Comparison of ENCODE assay signal across 15 cellular contexts in the genomic region with DNA sequence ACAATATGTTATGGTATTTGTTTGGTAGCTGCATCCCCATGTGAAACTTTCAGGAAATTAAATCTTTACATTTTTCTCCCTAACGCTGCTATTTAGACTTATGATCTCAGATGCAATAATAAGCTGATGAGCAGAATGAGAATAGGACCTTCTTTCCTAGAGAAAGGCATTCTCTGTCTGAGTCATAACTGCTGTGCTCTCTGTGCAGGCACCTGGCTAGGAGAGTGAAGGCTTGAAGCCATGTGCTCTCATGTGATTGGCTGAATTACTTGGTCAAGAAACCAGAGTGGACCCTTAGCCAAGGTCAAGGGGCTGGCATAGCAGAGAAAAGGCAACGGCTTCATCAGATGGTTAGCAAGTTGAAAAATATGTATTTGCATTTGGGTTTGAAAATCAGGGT.
A peak's percentile ranks its signal among the peaks of the same experiment; 100 is the strongest.
DNase-seq lines count a peak whose midpoint lies in the region; ATAC-seq and TF ChIP-seq lines count a peak whose summit lies in the region.
"Had no signal": no experiment of that assay in that cellular context is flagged by ENCODE, and none has a peak within 500 bp of the region (broad histone marks: within the 10 kb centered on the region; RNA-seq: fewer than 3 reads in every experiment).

No MANE protein-coding gene starts in this region.

- TF ChIP-seq CTCF in GM12865 (IDR thresholded peaks at IDR 0.05; ENCODE audit: insufficient read depth, low read depth, low read length, missing control alignments): no peak
- no peak for TF ChIP-seq CTCF in astrocyte of the spinal cord (IDR thresholded peaks at IDR 0.05; ENCODE audit: low read depth, low read length)

- H3K56ac ChIP-seq in mesendoderm (ENCODE audit: low read length): no peak overlapping the region

- no peak overlapping the region for H3K9ac ChIP-seq in mesendoderm (ENCODE audit: low read length)

- H3K4ac ChIP-seq in mesendoderm (ENCODE audit: low read depth, low read length): no peak overlapping the region

- H3K79me1 ChIP-seq in mesendoderm (ENCODE audit: low read length): no peaks in the 10 kb centered on the region

- H3K36me3 ChIP-seq in mesendoderm (ENCODE audit: control insufficient read depth, insufficient read depth, low read length): no peaks in the 10 kb centered on the region

- no peak overlapping the region for H4K8ac ChIP-seq in mesendoderm (ENCODE audit: low read depth, low read length)

- no peak overlapping the region for H2BK15ac ChIP-seq in mesendoderm (replicated peaks; ENCODE audit: low read depth)

- peak; percentile 63 for DNase-seq in GM12865 (ENCODE audit: low read depth)
- peak; percentile 53 for DNase-seq in astrocyte of the spinal cord (ENCODE audit: low read depth, low spot score)
- peak; percentile 41 for DNase-seq in kidney tubule cell (ENCODE audit: low spot score)
- DNase-seq in mesendoderm: no peak
- DNase-seq in effector CD4-positive, alpha-beta T cell: no peak
- DNase-seq: central memory CD4-positive, alpha-beta T cell; COR-L47; endodermal cell; hippocampal formation; NCI-H187 treated with DMSO at 0.1 percent for 48 hours; NCI-H446 treated with DMSO at 0.1 percent for 48 hours; SIG-M5 had no signal

- in situ Hi-C loops in astrocyte of the spinal cord (cut with HindIII; ENCODE audit: low sequenced_read_pairs): no loop called here

- WGBS in mesendoderm (ENCODE audit: extremely low coverage, insufficient coverage, low lambda C conversion rate): no CpG with 5 or more reads among the region's 2 CpGs

- no peaks in the 10 kb centered on the region for H3K27me3 ChIP-seq in mesendoderm (ENCODE audit: insufficient read depth, low read length, poor library complexity)

- no peak overlapping the region for H4K5ac ChIP-seq in mesendoderm (ENCODE audit: low read length)

- H3K4me3 ChIP-seq in GM12865 (ENCODE audit: low read depth, low read length) (no peak overlapping the region), astrocyte of the spinal cord (ENCODE audit: low read depth, low read length) (no peak overlapping the region), mesendoderm (ENCODE audit: low read length) (no peak overlapping the region)

- H3K27ac ChIP-seq in mesendoderm (ENCODE audit: low read depth, low read length): no peak overlapping the region

- H3K79me2 ChIP-seq in mesendoderm (ENCODE audit: control insufficient read depth, insufficient read depth, low read length): no peaks in the 10 kb centered on the region

- H3K18ac ChIP-seq in mesendoderm (ENCODE audit: low read length): no peak overlapping the region

- H2BK5ac ChIP-seq in mesendoderm (ENCODE audit: low read length): no peak overlapping the region

- peaks cover 5% of the 10 kb centered on the region for H3K4me1 ChIP-seq in mesendoderm (ENCODE audit: control insufficient read depth, low read depth, low read length)

- H3K23ac ChIP-seq in mesendoderm (ENCODE audit: low read length): no peak overlapping the region

- no peak overlapping the region for H2AK5ac ChIP-seq in mesendoderm (ENCODE audit: low read length)

- H3K4me2 ChIP-seq in mesendoderm (ENCODE audit: low read length): no peak overlapping the region

- ATAC-seq in HG03280 (IDR thresholded peaks at IDR 0.05; ENCODE audit: unreplicated experiment) (peak; percentile 34), GM19452 (IDR thresholded peaks at IDR 0.05; ENCODE audit: unreplicated experiment) (no peak), HG03039 (IDR thresholded peaks at IDR 0.05; ENCODE audit: unreplicated experiment) (no peak)

- H2BK120ac ChIP-seq in mesendoderm (ENCODE audit: low read depth, low read length): no peak overlapping the region

Comparison
In these comparisons a context has a peak if more than half of its experiments do, and no peak if none do; other contexts are left out.
1. DNase-seq: peak in GM12865 (single experiment), astrocyte of the spinal cord (single experiment) and kidney tubule cell (single experiment); none in mesendoderm (single experiment) and effector CD4-positive, alpha-beta T cell (single experiment).